Comparison of ENCODE assay signal across 19 cellular contexts in the genomic region with DNA sequence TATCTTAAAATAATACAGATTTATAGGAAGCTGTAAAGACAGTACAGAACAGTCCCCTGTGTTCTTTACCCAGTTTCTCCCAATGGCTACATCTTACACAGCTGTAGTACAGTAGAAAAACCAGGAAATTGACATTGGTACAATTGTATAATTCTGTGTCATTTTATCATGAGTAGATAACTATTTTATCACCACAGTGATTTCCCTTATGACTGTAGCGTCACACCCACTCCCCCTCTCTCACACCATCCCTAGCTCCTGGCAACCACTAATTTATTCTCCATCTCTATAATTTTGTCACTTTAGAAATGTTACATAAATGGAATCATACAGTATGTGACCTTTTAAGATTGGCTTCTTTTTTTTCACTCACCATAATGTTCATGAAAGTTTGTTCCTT. TPM values are rescaled to one million over a fixed set of nuclear protein-coding genes. Genes with fewer than 3 reads are reported as not detected.
DNase-seq lines count a peak whose midpoint lies in the region; ATAC-seq and TF ChIP-seq lines count a peak whose summit lies in the region.
"Had no signal": no experiment of that assay in that cellular context is flagged by ENCODE, and none has a peak within 500 bp of the region (broad histone marks: within the 10 kb centered on the region; RNA-seq: fewer than 3 reads in every experiment).

No MANE protein-coding gene starts in this region.

- no peak overlapping the region for H3K4me2 ChIP-seq in smooth muscle cell

- no peak overlapping the region for H3K27ac Mint-ChIP-seq in activated CD8-positive, alpha-beta T cell treated with anti-CD3 and anti-CD28 coated beads for 36 hours
- H3K27ac Mint-ChIP-seq in activated CD8-positive, alpha-beta T cell treated with anti-CD3 and anti-CD28 coated beads, Interleukin-2, amount 10 ng/mL, durations not matched to agents 7 days and 5 days = no peak overlapping the region
- peak overlapping the region; percentile 4 for H3K27ac Mint-ChIP-seq in activated T-helper 1 cell treated with anti-CD3 and anti-CD28 coated beads, Interleukin-12 subunit alpha, Interleukin-12 subunit beta, Interleukin-2, Interleukin-4 antibody, amounts not matched to agents 30 ng/mL and 10 ng/mL and 1 ng/mL, durations not matched to agents 14 hours and 24 hours and 36 hours

- H3K4me1 ChIP-seq in ACC112 (ENCODE audit: control insufficient read depth, insufficient read depth, low read length, unreplicated experiment) = peaks cover 44% of the 10 kb centered on the region
- H3K4me1 ChIP-seq in smooth muscle cell (ENCODE audit: low read depth) = no peaks in the 10 kb centered on the region

- TF ChIP-seq CTCF in activated CD8-positive, alpha-beta T cell treated with anti-CD3 and anti-CD28 coated beads for 36 hours (IDR thresholded peaks at IDR 0.05) = no peak
- no peak for TF ChIP-seq CTCF in smooth muscle cell (IDR thresholded peaks at IDR 0.05; ENCODE audit: borderline replicate concordance, insufficient read depth, poor library complexity, severe bottlenecking)

- no peak overlapping the region for H3K4me3 Mint-ChIP-seq in activated CD8-positive, alpha-beta T cell treated with anti-CD3 and anti-CD28 coated beads for 36 hours
- no peak overlapping the region for H3K4me3 Mint-ChIP-seq in activated CD8-positive, alpha-beta T cell treated with anti-CD3 and anti-CD28 coated beads, Interleukin-2, amount 10 ng/mL, durations not matched to agents 7 days and 5 days
- H3K4me3 Mint-ChIP-seq in activated T-helper 1 cell treated with anti-CD3 and anti-CD28 coated beads, Interleukin-12 subunit alpha, Interleukin-12 subunit beta, Interleukin-2, Interleukin-4 antibody, amounts not matched to agents 30 ng/mL and 10 ng/mL and 1 ng/mL, durations not matched to agents 14 hours and 24 hours and 36 hours = no peak overlapping the region

- H3K79me2 ChIP-seq in ACC112 (ENCODE audit: control insufficient read depth, insufficient read depth, low read length, unreplicated experiment) (peaks cover 73% of the 10 kb centered on the region), smooth muscle cell (ENCODE audit: low read depth) (peaks cover 92% of the 10 kb centered on the region)

- H3K27ac ChIP-seq in ACC112 (ENCODE audit: low read depth, low read length) (peak overlapping the region; percentile 69), smooth muscle cell (ENCODE audit: low read depth) (peak overlapping the region; percentile 5)
- H3K27ac ChIP-seq: C4-2B, SJSA1 had no signal

- ATAC-seq in activated CD8-positive, alpha-beta T cell treated with anti-CD3 and anti-CD28 coated beads for 36 hours = no peak
- no peak for ATAC-seq in activated CD8-positive, alpha-beta T cell treated with anti-CD3 and anti-CD28 coated beads, Interleukin-2, amount 10 ng/mL, durations not matched to agents 7 days and 5 days
- ATAC-seq in HG02678 (IDR thresholded peaks at IDR 0.05; ENCODE audit: unreplicated experiment) = no peak
- ATAC-seq: Right ventricle myocardium inferior had no signal

- H3K36me3 ChIP-seq in ACC112 (ENCODE audit: insufficient read depth, low read length) (peaks cover 68% of the 10 kb centered on the region), smooth muscle cell (ENCODE audit: low read depth) (peaks cover 54% of the 10 kb centered on the region), MG63 (peaks cover 98% of the 10 kb centered on the region)

- peak; percentile 13 for DNase-seq in activated CD8-positive, alpha-beta T cell treated with anti-CD3 and anti-CD28 coated beads for 36 hours
- no peak for DNase-seq in activated CD8-positive, alpha-beta T cell treated with anti-CD3 and anti-CD28 coated beads, Interleukin-2, amount 10 ng/mL, durations not matched to agents 7 days and 5 days
- DNase-seq in activated T-helper 1 cell treated with anti-CD3 and anti-CD28 coated beads, Interleukin-12 subunit alpha, Interleukin-12 subunit beta, Interleukin-2, Interleukin-4 antibody, amounts not matched to agents 30 ng/mL and 10 ng/mL and 1 ng/mL, durations not matched to agents 14 hours and 24 hours and 36 hours (ENCODE audit: low spot score) = no peak
- DNase-seq in smooth muscle cell (lab: John Stamatoyannopoulos, UW; ENCODE audit: unreplicated experiment) (no peak), MG63 (no peak)
- DNase-seq: DMS53, GDM1, Kasumi-1, NCI-H1048, NCI-H1417 treated with DMSO at 0.1 percent for 48 hours, NCI-H187, NCI-H446, NCI-H526, OCI-M1 had no signal

- H3F3A ChIP-seq in smooth muscle cell (ENCODE audit: low read depth) = peaks cover 13% of the 10 kb centered on the region

- H3K9me3 ChIP-seq in smooth muscle cell (replicated peaks; ENCODE audit: low read depth) (no peaks in the 10 kb centered on the region), MG63 (peaks cover 20% of the 10 kb centered on the region)

- intact Hi-C loops in activated CD8-positive, alpha-beta T cell treated with anti-CD3 and anti-CD28 coated beads for 36 hours (cut with micrococcal nuclease) = no loop called here
- intact Hi-C loops in activated T-helper 1 cell treated with anti-CD3 and anti-CD28 coated beads, Interleukin-12 subunit alpha, Interleukin-12 subunit beta, Interleukin-2, Interleukin-4 antibody, amounts not matched to agents 30 ng/mL and 10 ng/mL and 1 ng/mL, durations not matched to agents 14 hours and 24 hours and 36 hours (cut with micrococcal nuclease) = loop anchor here (1.0 kb wide), 1 partner anchor 8 kb away; no protein-coding TSS in a partner anchor

- H3K9me3 Mint-ChIP-seq in activated CD8-positive, alpha-beta T cell treated with anti-CD3 and anti-CD28 coated beads for 36 hours = no peaks in the 10 kb centered on the region
- no peaks in the 10 kb centered on the region for H3K9me3 Mint-ChIP-seq in activated CD8-positive, alpha-beta T cell treated with anti-CD3 and anti-CD28 coated beads, Interleukin-2, amount 10 ng/mL, durations not matched to agents 7 days and 5 days (ENCODE audit: insufficient read depth)
- no peaks in the 10 kb centered on the region for H3K9me3 Mint-ChIP-seq in activated T-helper 1 cell treated with anti-CD3 and anti-CD28 coated beads, Interleukin-12 subunit alpha, Interleukin-12 subunit beta, Interleukin-2, Interleukin-4 antibody, amounts not matched to agents 30 ng/mL and 10 ng/mL and 1 ng/mL, durations not matched to agents 14 hours and 24 hours and 36 hours

- peaks cover 86% of the 10 kb centered on the region for H4K20me1 ChIP-seq in smooth muscle cell (ENCODE audit: low read depth)

- H3K36me3 Mint-ChIP-seq in activated CD8-positive, alpha-beta T cell treated with anti-CD3 and anti-CD28 coated beads for 36 hours (ENCODE audit: low read depth) = peaks cover 63% of the 10 kb centered on the region
- peaks cover 75% of the 10 kb centered on the region for H3K36me3 Mint-ChIP-seq in activated CD8-positive, alpha-beta T cell treated with anti-CD3 and anti-CD28 coated beads, Interleukin-2, amount 10 ng/mL, durations not matched to agents 7 days and 5 days (ENCODE audit: low read depth)
- H3K36me3 Mint-ChIP-seq in activated T-helper 1 cell treated with anti-CD3 and anti-CD28 coated beads, Interleukin-12 subunit alpha, Interleukin-12 subunit beta, Interleukin-2, Interleukin-4 antibody, amounts not matched to agents 30 ng/mL and 10 ng/mL and 1 ng/mL, durations not matched to agents 14 hours and 24 hours and 36 hours (ENCODE audit: low read depth) = peaks cover 67% of the 10 kb centered on the region

- H3K27me3 ChIP-seq in ACC112 (ENCODE audit: insufficient read depth, low read length) = no peaks in the 10 kb centered on the region
- no peaks in the 10 kb centered on the region for H3K27me3 ChIP-seq in smooth muscle cell (ENCODE audit: low read depth)
- no peaks in the 10 kb centered on the region for H3K27me3 ChIP-seq in MG63
- H3K27me3 ChIP-seq: SJSA1 had no signal

- H2AFZ ChIP-seq in ACC112 (ENCODE audit: low read length, unreplicated experiment) (no peak overlapping the region), smooth muscle cell (ENCODE audit: low read depth) (no peak overlapping the region)

- H3K9ac ChIP-seq in smooth muscle cell (ENCODE audit: low read depth) = no peak overlapping the region

- H3K27me3 Mint-ChIP-seq in activated CD8-positive, alpha-beta T cell treated with anti-CD3 and anti-CD28 coated beads for 36 hours = no peaks in the 10 kb centered on the region
- H3K27me3 Mint-ChIP-seq in activated CD8-positive, alpha-beta T cell treated with anti-CD3 and anti-CD28 coated beads, Interleukin-2, amount 10 ng/mL, durations not matched to agents 7 days and 5 days (ENCODE audit: low read depth) = no peaks in the 10 kb centered on the region
- H3K27me3 Mint-ChIP-seq in activated T-helper 1 cell treated with anti-CD3 and anti-CD28 coated beads, Interleukin-12 subunit alpha, Interleukin-12 subunit beta, Interleukin-2, Interleukin-4 antibody, amounts not matched to agents 30 ng/mL and 10 ng/mL and 1 ng/mL, durations not matched to agents 14 hours and 24 hours and 36 hours (ENCODE audit: insufficient read depth) = no peaks in the 10 kb centered on the region

- H3K4me3 ChIP-seq in ACC112 (ENCODE audit: low read depth, low read length) (no peak overlapping the region), smooth muscle cell (no peak overlapping the region), MG63 (no peak overlapping the region)
- H3K4me3 ChIP-seq: SJSA1 had no signal

- H3K4me1 Mint-ChIP-seq in activated CD8-positive, alpha-beta T cell treated with anti-CD3 and anti-CD28 coated beads for 36 hours (ENCODE audit: low read depth) = peaks cover 28% of the 10 kb centered on the region
- H3K4me1 Mint-ChIP-seq in activated CD8-positive, alpha-beta T cell treated with anti-CD3 and anti-CD28 coated beads, Interleukin-2, amount 10 ng/mL, durations not matched to agents 7 days and 5 days (ENCODE audit: low read depth) = peaks cover 27% of the 10 kb centered on the region
- H3K4me1 Mint-ChIP-seq in activated T-helper 1 cell treated with anti-CD3 and anti-CD28 coated beads, Interleukin-12 subunit alpha, Interleukin-12 subunit beta, Interleukin-2, Interleukin-4 antibody, amounts not matched to agents 30 ng/mL and 10 ng/mL and 1 ng/mL, durations not matched to agents 14 hours and 24 hours and 36 hours (ENCODE audit: low read depth) = peaks cover 62% of the 10 kb centered on the region

- CTCF ChIA-PET in activated CD8-positive, alpha-beta T cell treated with anti-CD3 and anti-CD28 coated beads for 36 hours (lab: Charles Lee) = interaction anchor here (0.6 to 1.3 kb wide), 2 partner anchors 10 to 1795 kb away, joined by 3 read pairs; no protein-coding TSS in a partner anchor
- CTCF ChIA-PET in activated CD8-positive, alpha-beta T cell treated with anti-CD3 and anti-CD28 coated beads, Interleukin-2, amount 10 ng/mL, durations not matched to agents 7 days and 5 days (lab: Charles Lee) = interaction anchor here (0.6 to 1.5 kb wide), 2 partner anchors 9 to 130 kb away, joined by 3 to 4 read pairs; no protein-coding TSS in a partner anchor

- POLR2A ChIA-PET in activated CD8-positive, alpha-beta T cell treated with anti-CD3 and anti-CD28 coated beads for 36 hours (lab: Charles Lee) = no interaction called here
- POLR2A ChIA-PET in activated CD8-positive, alpha-beta T cell treated with anti-CD3 and anti-CD28 coated beads, Interleukin-2, amount 10 ng/mL, durations not matched to agents 7 days and 5 days (lab: Charles Lee) = interaction anchor here (1.9 kb wide), 1 partner anchor 32 kb away, joined by 6 read pairs; no protein-coding TSS in a partner anchor

- 91% methylated on average over 1 of the region's 1 CpG for WGBS in smooth muscle cell (ENCODE audit: low lambda C conversion rate)

RNA-seq across cellular contexts. Expression of a gene that starts 30.9 kb away (rescaled TPM):
- 100 to 1,000 TPM; 137 to 142 TPM for total RNA-seq in activated CD8-positive, alpha-beta T cell treated with anti-CD3 and anti-CD28 coated beads for 36 hours
- total RNA-seq in activated CD8-positive, alpha-beta T cell treated with anti-CD3 and anti-CD28 coated beads, Interleukin-2, amount 10 ng/mL, durations not matched to agents 7 days and 5 days = 100 to 1,000 TPM; 126 to 131 TPM
- total RNA-seq in activated T-helper 1 cell treated with anti-CD3 and anti-CD28 coated beads, Interleukin-12 subunit alpha, Interleukin-12 subunit beta, Interleukin-2, Interleukin-4 antibody, amounts not matched to agents 30 ng/mL and 10 ng/mL and 1 ng/mL, durations not matched to agents 14 hours and 24 hours and 36 hours = 176 and 186 TPM in 2 replicates
- 362 and 378 TPM in 2 replicates for total RNA-seq in smooth muscle cell
- 102 and 114 TPM in 2 replicates for polyA plus RNA-seq in smooth muscle cell
- 235 and 287 TPM in 2 replicates for total RNA-seq in MG63 (2014; rRNA removed; shearing (Covaris generic); ENCODE audit: low replicate concordance)

RNA-seq across cellular contexts. Expression of a gene that starts 56.6 kb away (rescaled TPM):
- 10 to 100 TPM; 34.2 to 37.4 TPM for total RNA-seq in activated CD8-positive, alpha-beta T cell treated with anti-CD3 and anti-CD28 coated beads for 36 hours
- total RNA-seq in activated CD8-positive, alpha-beta T cell treated with anti-CD3 and anti-CD28 coated beads, Interleukin-2, amount 10 ng/mL, durations not matched to agents 7 days and 5 days = 10 to 100 TPM; 21.5 to 24.7 TPM
- 49.7 and 51.1 TPM in 2 replicates for total RNA-seq in activated T-helper 1 cell treated with anti-CD3 and anti-CD28 coated beads, Interleukin-12 subunit alpha, Interleukin-12 subunit beta, Interleukin-2, Interleukin-4 antibody, amounts not matched to agents 30 ng/mL and 10 ng/mL and 1 ng/mL, durations not matched to agents 14 hours and 24 hours and 36 hours
- 11.4 and 28.2 TPM in 2 replicates for total RNA-seq in smooth muscle cell
- polyA plus RNA-seq in smooth muscle cell = 26.2 and 27.5 TPM in 2 replicates
- 38.1 and 40.6 TPM in 2 replicates for total RNA-seq in MG63 (2014; rRNA removed; shearing (Covaris generic); ENCODE audit: low replicate concordance)

RNA-seq across cellular contexts. Expression of a gene that starts 56.8 kb away (rescaled TPM):
- total RNA-seq in activated CD8-positive, alpha-beta T cell treated with anti-CD3 and anti-CD28 coated beads for 36 hours = 100 to 1,000 TPM; 239 to 248 TPM
- 100 to 1,000 TPM; 122 to 123 TPM for total RNA-seq in activated CD8-positive, alpha-beta T cell treated with anti-CD3 and anti-CD28 coated beads, Interleukin-2, amount 10 ng/mL, durations not matched to agents 7 days and 5 days
- total RNA-seq in activated T-helper 1 cell treated with anti-CD3 and anti-CD28 coated beads, Interleukin-12 subunit alpha, Interleukin-12 subunit beta, Interleukin-2, Interleukin-4 antibody, amounts not matched to agents 30 ng/mL and 10 ng/mL and 1 ng/mL, durations not matched to agents 14 hours and 24 hours and 36 hours = 357 and 374 TPM in 2 replicates
- total RNA-seq in smooth muscle cell = 514 and 545 TPM in 2 replicates
- 102 and 116 TPM in 2 replicates for polyA plus RNA-seq in smooth muscle cell
- total RNA-seq in MG63 (2014; rRNA removed; shearing (Covaris generic); ENCODE audit: low replicate concordance) = 161 and 190 TPM in 2 replicates
